In the genomic region with DNA sequence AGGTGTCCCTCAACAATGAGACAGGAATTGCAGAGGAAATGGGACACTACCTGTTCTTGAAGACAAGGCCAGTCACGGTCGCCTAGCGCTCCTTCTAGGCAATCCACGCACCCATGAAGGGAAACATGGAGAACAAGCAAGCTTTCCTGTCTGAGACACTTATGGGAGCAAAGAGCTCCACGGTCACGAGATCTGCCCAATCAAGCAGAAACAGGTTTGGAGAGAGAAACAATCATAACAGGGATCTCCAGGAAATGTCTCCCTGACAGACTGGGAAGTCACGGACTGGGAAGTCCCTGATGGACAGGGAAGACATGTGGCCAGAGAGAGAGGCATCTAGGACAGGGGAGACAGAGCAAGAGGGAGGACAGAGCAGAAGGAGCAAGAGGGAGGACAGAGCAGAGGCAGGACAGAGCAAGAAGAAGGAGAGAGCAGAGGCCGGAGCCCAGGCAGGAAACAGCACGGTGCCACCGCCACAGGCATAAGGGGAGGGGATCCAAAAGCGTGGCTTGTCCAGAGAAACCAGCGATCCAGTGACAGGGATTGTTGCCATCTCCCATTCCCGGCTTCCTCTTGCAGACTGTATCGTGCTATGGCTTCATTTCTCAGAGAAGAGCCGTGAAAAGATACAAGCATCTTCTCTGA, we compare ENCODE assay signal across 18 cellular contexts.
A peak's percentile ranks its signal among the peaks of the same experiment; 100 is the strongest.
DNase-seq lines count a peak whose midpoint lies in the region; ATAC-seq and TF ChIP-seq lines count a peak whose summit lies in the region.
"Had no signal": no experiment of that assay in that cellular context is flagged by ENCODE, and none has a peak within 500 bp of the region (broad histone marks: within the 10 kb centered on the region; RNA-seq: fewer than 3 reads in every experiment).

No MANE protein-coding gene starts in this region.

- no peaks in the 10 kb centered on the region for H3K9me2 ChIP-seq in GM23338 (ENCODE audit: insufficient read depth)

- ATAC-seq in activated T-cell treated with anti-CD3 and anti-CD28 coated beads, Interleukin-2, amount 50 U/mL, for 4 hours: no peak
- no peak for ATAC-seq in GM23338
- ATAC-seq: left ventricle myocardium superior, SK-N-SH treated with all-trans-retinoic acid at 6 μM for 48 hours had no signal

- peaks cover 76% of the 10 kb centered on the region for H3K27me3 Mint-ChIP-seq in activated T-cell treated with anti-CD3 and anti-CD28 coated beads, Interleukin-2, amount 50 U/mL, for 4 hours (ENCODE audit: low read depth)
- peaks cover 91% of the 10 kb centered on the region for H3K27me3 Mint-ChIP-seq in activated T-cell treated with anti-CD3 and anti-CD28 coated beads, Interleukin-2, amount 50 U/mL, for 24 hours
- H3K27me3 Mint-ChIP-seq in GM23338 (ENCODE audit: insufficient read depth, low read depth, poor library complexity) (peaks cover 98% of the 10 kb centered on the region), endothelial cell (ENCODE audit: unreplicated experiment) (peaks cover 52% of the 10 kb centered on the region), osteocyte (ENCODE audit: unreplicated experiment) (peaks cover 4% of the 10 kb centered on the region)

- peaks cover 97% of the 10 kb centered on the region for H3K27me3 ChIP-seq in GM23338 (ENCODE audit: insufficient read depth)

- no peaks in the 10 kb centered on the region for H3K36me3 Mint-ChIP-seq in activated T-cell treated with anti-CD3 and anti-CD28 coated beads, Interleukin-2, amount 50 U/mL, for 4 hours (ENCODE audit: insufficient read depth)
- H3K36me3 Mint-ChIP-seq in activated T-cell treated with anti-CD3 and anti-CD28 coated beads, Interleukin-2, amount 50 U/mL, for 24 hours (ENCODE audit: low read depth): no peaks in the 10 kb centered on the region
- peaks cover 7% of the 10 kb centered on the region for H3K36me3 Mint-ChIP-seq in GM23338 (ENCODE audit: low read depth)
- peaks cover 26% of the 10 kb centered on the region for H3K36me3 Mint-ChIP-seq in endothelial cell (ENCODE audit: low read depth, unreplicated experiment)
- H3K36me3 Mint-ChIP-seq in osteocyte (ENCODE audit: unreplicated experiment): no peaks in the 10 kb centered on the region

- TF ChIP-seq CTCF in GM23338 (conservative IDR thresholded peaks at IDR 0.05; ENCODE audit: low read depth in 2 of 2) (no peak), endothelial cell (IDR thresholded peaks at IDR 0.05; ENCODE audit: unreplicated experiment) (no peak), osteocyte (IDR thresholded peaks at IDR 0.05) (no peak)

- no peaks in the 10 kb centered on the region for H4K20me1 ChIP-seq in GM23338 (replicated peaks; ENCODE audit: insufficient read depth)

- H2AFZ ChIP-seq in GM23338: no peak overlapping the region

- no peaks in the 10 kb centered on the region for H3K79me2 ChIP-seq in GM23338 (replicated peaks; ENCODE audit: insufficient read depth)

- no peaks in the 10 kb centered on the region for H3F3A ChIP-seq in GM23338 (replicated peaks; ENCODE audit: low read depth)

- no peak overlapping the region for H3K4me3 ChIP-seq in GM23338

- H3K4me2 ChIP-seq in GM23338: no peak overlapping the region

- no peak overlapping the region for H3K27ac Mint-ChIP-seq in activated T-cell treated with anti-CD3 and anti-CD28 coated beads, Interleukin-2, amount 50 U/mL, for 24 hours
- H3K27ac Mint-ChIP-seq in GM23338 (no peak overlapping the region), endothelial cell (ENCODE audit: unreplicated experiment) (peak overlapping the region; percentile 80), osteocyte (ENCODE audit: unreplicated experiment) (no peak overlapping the region)
- H3K27ac Mint-ChIP-seq: activated CD4-positive, alpha-beta T cell treated with anti-CD3 and anti-CD28 coated beads, Interleukin-2, amount 10 ng/mL, durations not matched to agents 7 days and 5 days had no signal

- H3K4me1 Mint-ChIP-seq in activated T-cell treated with anti-CD3 and anti-CD28 coated beads, Interleukin-2, amount 50 U/mL, for 4 hours (ENCODE audit: low read depth): peaks cover 52% of the 10 kb centered on the region
- H3K4me1 Mint-ChIP-seq in activated T-cell treated with anti-CD3 and anti-CD28 coated beads, Interleukin-2, amount 50 U/mL, for 24 hours (ENCODE audit: low read depth): peaks cover 58% of the 10 kb centered on the region
- H3K4me1 Mint-ChIP-seq in GM23338: peaks cover 31% of the 10 kb centered on the region
- peaks cover 60% of the 10 kb centered on the region for H3K4me1 Mint-ChIP-seq in endothelial cell (ENCODE audit: unreplicated experiment)
- H3K4me1 Mint-ChIP-seq in osteocyte (ENCODE audit: unreplicated experiment): peaks cover 23% of the 10 kb centered on the region

- no peaks in the 10 kb centered on the region for H3K4me1 ChIP-seq in GM23338 (ENCODE audit: insufficient read depth)

- DNase-seq in activated T-cell treated with anti-CD3 and anti-CD28 coated beads, Interleukin-2, amount 50 U/mL, for 4 hours: no peak
- DNase-seq in activated T-cell treated with anti-CD3 and anti-CD28 coated beads, Interleukin-2, amount 50 U/mL, for 24 hours: no peak
- no peak for DNase-seq in GM23338 (ENCODE audit: low spot score)
- no peak for DNase-seq in endothelial cell (ENCODE audit: low spot score)
- peak; percentile 60 for DNase-seq in osteocyte (ENCODE audit: extremely low spot score, unreplicated experiment)
- no peak for DNase-seq in NCI-H2081 (lab: John Stamatoyannopoulos, UW)
- no peak for DNase-seq in NCI-H510A treated with DMSO at 0.1 percent for 48 hours (lab: John Stamatoyannopoulos, UW)
- no peak for DNase-seq in NCI-H524 (lab: John Stamatoyannopoulos, UW)
- DNase-seq: activated CD4-positive, alpha-beta T cell treated with anti-CD3 and anti-CD28 coated beads, Interleukin-2, amount 10 ng/mL, durations not matched to agents 7 days and 5 days; activated T-cell treated with anti-CD3 and anti-CD28 coated beads for 4 hours; DMS53; left ventricle myocardium superior; NCI-H1436; NCI-H2171 treated with DMSO at 0.1 percent for 48 hours; Peyer's patch had no signal

- peak overlapping the region; percentile 41 for H3K4me3 Mint-ChIP-seq in activated T-cell treated with anti-CD3 and anti-CD28 coated beads, Interleukin-2, amount 50 U/mL, for 4 hours
- no peak overlapping the region for H3K4me3 Mint-ChIP-seq in activated T-cell treated with anti-CD3 and anti-CD28 coated beads, Interleukin-2, amount 50 U/mL, for 24 hours
- peak overlapping the region; percentile 11; the same call in 2 of the 3 replicates for H3K4me3 Mint-ChIP-seq in GM23338
- H3K4me3 Mint-ChIP-seq in endothelial cell (ENCODE audit: unreplicated experiment): peak overlapping the region; percentile 84
- H3K4me3 Mint-ChIP-seq in osteocyte (ENCODE audit: unreplicated experiment): peak overlapping the region; percentile 39

- no peaks in the 10 kb centered on the region for H3K36me3 ChIP-seq in GM23338 (ENCODE audit: insufficient read depth)
- H3K36me3 ChIP-seq: cardiac muscle cell, Peyer's patch, thoracic aorta had no signal

- no peak overlapping the region for H3K27ac ChIP-seq in GM23338 (ENCODE audit: low read depth)
- H3K27ac ChIP-seq: cardiac muscle cell, Peyer's patch, thoracic aorta had no signal

- H3K9me3 Mint-ChIP-seq in activated T-cell treated with anti-CD3 and anti-CD28 coated beads, Interleukin-2, amount 50 U/mL, for 4 hours: no peaks in the 10 kb centered on the region
- no peaks in the 10 kb centered on the region for H3K9me3 Mint-ChIP-seq in activated T-cell treated with anti-CD3 and anti-CD28 coated beads, Interleukin-2, amount 50 U/mL, for 24 hours
- H3K9me3 Mint-ChIP-seq in GM23338: peaks cover 22% of the 10 kb centered on the region
- no peaks in the 10 kb centered on the region for H3K9me3 Mint-ChIP-seq in endothelial cell (ENCODE audit: unreplicated experiment)
- no peaks in the 10 kb centered on the region for H3K9me3 Mint-ChIP-seq in osteocyte (ENCODE audit: unreplicated experiment)
- H3K9me3 Mint-ChIP-seq: activated CD4-positive, alpha-beta T cell treated with anti-CD3 and anti-CD28 coated beads, Interleukin-2, amount 10 ng/mL, durations not matched to agents 7 days and 5 days had no signal

TF ChIP-seq in GM23338, 12 proteins besides CTCF, POLR2A, EP300 and RAD21 (continues in another document):
- no peak for TF ChIP-seq EZH2 (IDR thresholded peaks at IDR 0.05; ENCODE audit: low read depth, unreplicated experiment)
- TF ChIP-seq JUNB (IDR thresholded peaks at IDR 0.05; ENCODE audit: unreplicated experiment): no peak
- no peak for TF ChIP-seq STAT1 (IDR thresholded peaks at IDR 0.05; ENCODE audit: unreplicated experiment)
- no peak for TF ChIP-seq ZNF331 (CRISPR knock-in tag; IDR thresholded peaks at IDR 0.05; ENCODE audit: low read depth)
- TF ChIP-seq EZH2phosphoT487 (IDR thresholded peaks at IDR 0.05; ENCODE audit: unreplicated experiment): no peak
- TF ChIP-seq, protein P1, sequence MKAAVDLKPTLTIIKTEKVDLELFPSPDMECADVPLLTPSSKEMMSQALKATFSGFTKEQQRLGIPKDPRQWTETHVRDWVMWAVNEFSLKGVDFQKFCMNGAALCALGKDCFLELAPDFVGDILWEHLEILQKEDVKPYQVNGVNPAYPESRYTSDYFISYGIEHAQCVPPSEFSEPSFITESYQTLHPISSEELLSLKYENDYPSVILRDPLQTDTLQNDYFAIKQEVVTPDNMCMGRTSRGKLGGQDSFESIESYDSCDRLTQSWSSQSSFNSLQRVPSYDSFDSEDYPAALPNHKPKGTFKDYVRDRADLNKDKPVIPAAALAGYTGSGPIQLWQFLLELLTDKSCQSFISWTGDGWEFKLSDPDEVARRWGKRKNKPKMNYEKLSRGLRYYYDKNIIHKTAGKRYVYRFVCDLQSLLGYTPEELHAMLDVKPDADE (IDR thresholded peaks at IDR 0.05): no peak
- TF ChIP-seq POLR2AphosphoS5 (IDR thresholded peaks at IDR 0.05; ENCODE audit: low read depth): no peak
